In the genomic region with DNA sequence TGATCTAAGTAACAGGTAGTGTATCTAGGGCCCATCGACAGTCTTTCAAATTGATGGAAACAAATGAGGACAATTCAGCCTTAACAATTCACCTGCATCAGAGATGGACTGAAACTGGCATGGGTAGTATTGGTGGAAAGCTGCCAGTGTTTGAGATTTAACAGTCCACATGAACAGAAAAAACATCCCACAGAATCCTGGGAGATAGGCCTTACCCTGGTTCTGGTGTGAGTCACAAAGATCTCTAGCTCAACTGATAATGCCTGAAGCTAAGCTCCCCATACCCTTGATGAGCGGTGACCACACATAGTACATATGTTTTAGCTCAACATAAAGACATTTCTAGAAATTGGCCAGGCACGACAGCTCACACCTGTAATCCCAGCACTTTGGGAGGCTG, we compare ENCODE assay signal across 35 cellular contexts. TPM values are rescaled to one million over a fixed set of nuclear protein-coding genes. Genes with fewer than 3 reads are reported as not detected.
DNase-seq lines count a peak whose midpoint lies in the region; FAIRE-seq and TF ChIP-seq lines count a peak whose summit lies in the region.
"Had no signal": no experiment of that assay in that cellular context is flagged by ENCODE, and none has a peak within 500 bp of the region (broad histone marks: within the 10 kb centered on the region; RNA-seq: fewer than 3 reads in every experiment).

No MANE protein-coding gene starts in this region.

- H3K9ac ChIP-seq in trophoblast cell (ENCODE audit: low read length), result no peak overlapping the region

- no CpG with 5 or more reads among the region's 3 CpGs for WGBS in trophoblast cell (ENCODE audit: extremely low coverage, insufficient coverage, insufficient read length)

- no peak overlapping the region for H4K8ac ChIP-seq in trophoblast cell (ENCODE audit: low read depth, low read length)

- peaks cover 61 to 68% of the 10 kb centered on the region in 2 experiments for H3K36me3 ChIP-seq in HEK293 (ENCODE audit: control insufficient read depth in 2 of 2, insufficient read depth in 1 of 2, low read length in 2 of 2)
- H3K36me3 ChIP-seq in trophoblast cell (ENCODE audit: control insufficient read depth in 1 of 2, insufficient read depth in 2 of 2, low read length in 2 of 2), result peaks cover 23 to 45% of the 10 kb centered on the region in 2 experiments

- H3K4me3 Mint-ChIP-seq in glutamatergic neuron (ENCODE audit: unreplicated experiment), result no peak overlapping the region
- H3K4me3 Mint-ChIP-seq: activated CD4-positive, alpha-beta memory T cell treated with anti-CD3 and anti-CD28 coated beads for 36 hours; activated naive CD4-positive, alpha-beta T cell treated with anti-CD3 and anti-CD28 coated beads, Interleukin-2, amount 50 U/mL, for 24 hours; activated T-helper 17 cell treated with anti-CD3 and anti-CD28 coated beads, Interleukin-2, amount 50 U/mL, for 72 hours; dendritic cell treated with granulocyte-macrophage colony-stimulating factor and Interleukin-4, amounts not matched to agents 40 ng/mL and 50 ng/mL, for 4 days; endodermal cell; H9; stimulated activated naive CD8-positive, alpha-beta T cell treated with anti-CD3 and anti-CD28 coated beads, Interleukin-15, amount 100 ng/mL, for 72 hours had no signal

- H2BK12ac ChIP-seq in trophoblast cell (ENCODE audit: low read length), result no peak overlapping the region

- no peak overlapping the region for H2AK5ac ChIP-seq in trophoblast cell (ENCODE audit: low read length)

- no peak overlapping the region for H3K18ac ChIP-seq in trophoblast cell (ENCODE audit: low read length)

- no peak overlapping the region for H2BK120ac ChIP-seq in trophoblast cell (ENCODE audit: insufficient read depth, low read length, poor library complexity)

- no peak overlapping the region for H3K14ac ChIP-seq in trophoblast cell (ENCODE audit: low read length)

- no peak overlapping the region for H3K23ac ChIP-seq in trophoblast cell (ENCODE audit: low read length)

- POLR2A ChIA-PET in HEK293 (lab: Yijun Ruan, JAX), result interaction anchor here (0.9 kb wide), 2 partner anchors 17 to 64 kb away, joined by 3 to 5 read pairs; no protein-coding TSS in a partner anchor

- no peaks in the 10 kb centered on the region for H3K9me3 Mint-ChIP-seq in glutamatergic neuron (ENCODE audit: unreplicated experiment)
- H3K9me3 Mint-ChIP-seq: activated CD4-positive, alpha-beta memory T cell treated with anti-CD3 and anti-CD28 coated beads for 36 hours; activated naive CD4-positive, alpha-beta T cell treated with anti-CD3 and anti-CD28 coated beads, Interleukin-2, amount 50 U/mL, for 24 hours; activated T-helper 17 cell treated with anti-CD3 and anti-CD28 coated beads, Interleukin-2, amount 50 U/mL, for 72 hours; dendritic cell treated with granulocyte-macrophage colony-stimulating factor and Interleukin-4, amounts not matched to agents 40 ng/mL and 50 ng/mL, for 4 days; endodermal cell; stimulated activated naive CD8-positive, alpha-beta T cell treated with anti-CD3 and anti-CD28 coated beads, Interleukin-15, amount 100 ng/mL, for 72 hours had no signal

- peaks cover 5% of the 10 kb centered on the region for H3K79me2 ChIP-seq in trophoblast cell (ENCODE audit: control insufficient read depth, insufficient read depth, low read length, poor library complexity)

- no peak overlapping the region for H4K91ac ChIP-seq in trophoblast cell (ENCODE audit: low read depth, low read length)

- H3K27ac ChIP-seq in 22Rv1, result peak overlapping the region; percentile 17; the same call in 1 of the 2 replicates
- H3K27ac ChIP-seq in HEK293 (ENCODE audit: extremely low read depth, low read depth, low read length), result no peak overlapping the region
- no peak overlapping the region for H3K27ac ChIP-seq in trophoblast cell (ENCODE audit: low read depth, low read length)
- H3K27ac ChIP-seq: esophagus muscularis mucosa, gastrocnemius medialis, SK-N-MC, skin epidermis had no signal

- no peak overlapping the region for H2AFZ ChIP-seq in trophoblast cell (ENCODE audit: insufficient read depth, low read length, poor library complexity)

- TF ChIP-seq CTCF in 22Rv1 (IDR thresholded peaks at IDR 0.05) (no peak), HEK293 (tag by site-specific recombination; IDR thresholded peaks at IDR 0.05) (no peak), fibroblast of villous mesenchyme (IDR thresholded peaks at IDR 0.05; ENCODE audit: insufficient read depth, low read depth, low read length) (no peak), glutamatergic neuron (IDR thresholded peaks at IDR 0.05; ENCODE audit: partially characterized antibody, unreplicated experiment) (no peak)

- FAIRE-seq in frontal cortex (lab: Jason Lieb, UNC), result no peak
- FAIRE-seq: K562, TTC549 had no signal

- H3K4me1 Mint-ChIP-seq in glutamatergic neuron (ENCODE audit: low read depth, unreplicated experiment), result peaks cover 2% of the 10 kb centered on the region

- CTCF ChIA-PET in HEK293 (lab: Yijun Ruan, JAX), result interaction anchor here (0.5 to 1.5 kb wide), 4 partner anchors 11 to 900 kb away, joined by 3 to 5 read pairs (median 4); no protein-coding TSS in a partner anchor

- peak overlapping the region; percentile 28 for H3K4ac ChIP-seq in trophoblast cell (ENCODE audit: low read depth, low read length)

- no peaks in the 10 kb centered on the region for H3K9me3 ChIP-seq in HEK293 (ENCODE audit: control insufficient read depth, insufficient read depth, low read depth, low read length)
- no peaks in the 10 kb centered on the region for H3K9me3 ChIP-seq in trophoblast cell (ENCODE audit: insufficient read depth, low read depth, low read length)
- H3K9me3 ChIP-seq: BE2C, esophagus muscularis mucosa, gastrocnemius medialis, MG63, mucosa of descending colon had no signal

- H2BK5ac ChIP-seq in trophoblast cell (ENCODE audit: low read depth, low read length, poor library complexity), result no peak overlapping the region

- no peak overlapping the region for H4K12ac ChIP-seq in trophoblast cell (ENCODE audit: low read depth, low read length)

- H3K27ac Mint-ChIP-seq in glutamatergic neuron (ENCODE audit: unreplicated experiment), result no peak overlapping the region
- H3K27ac Mint-ChIP-seq: activated CD4-positive, alpha-beta memory T cell treated with anti-CD3 and anti-CD28 coated beads for 36 hours; activated naive CD4-positive, alpha-beta T cell treated with anti-CD3 and anti-CD28 coated beads, Interleukin-2, amount 50 U/mL, for 24 hours; activated T-helper 17 cell treated with anti-CD3 and anti-CD28 coated beads, Interleukin-2, amount 50 U/mL, for 72 hours; dendritic cell treated with granulocyte-macrophage colony-stimulating factor and Interleukin-4, amounts not matched to agents 40 ng/mL and 50 ng/mL, for 4 days; endodermal cell; H9; stimulated activated naive CD8-positive, alpha-beta T cell treated with anti-CD3 and anti-CD28 coated beads, Interleukin-15, amount 100 ng/mL, for 72 hours had no signal

- peaks cover 11% of the 10 kb centered on the region for H3K36me3 Mint-ChIP-seq in glutamatergic neuron (ENCODE audit: unreplicated experiment)

- H3K79me1 ChIP-seq in trophoblast cell (ENCODE audit: low read length), result no peaks in the 10 kb centered on the region

- no peaks in the 10 kb centered on the region; the same call in 1 of the 2 replicates for H3K4me1 ChIP-seq in HEK293 (ENCODE audit: control insufficient read depth, insufficient read depth, low read length)
- H3K4me1 ChIP-seq in trophoblast cell (ENCODE audit: control insufficient read depth in 1 of 2, insufficient read depth in 2 of 2, low read length in 2 of 2), result peaks cover 0 to 12% of the 10 kb centered on the region in 2 experiments
- H3K4me1 ChIP-seq: BE2C had no signal

- H3K4me2 ChIP-seq in trophoblast cell (ENCODE audit: low read length), result no peak overlapping the region

- H3K4me3 ChIP-seq in HEK293 (ENCODE audit: low read depth, low read length) (no peak overlapping the region), fibroblast of villous mesenchyme (ENCODE audit: low read depth, low read length) (no peak overlapping the region), trophoblast cell (ENCODE audit: low read depth, low read length) (no peak overlapping the region)
- H3K4me3 ChIP-seq: esophagus muscularis mucosa, gastrocnemius medialis, K562, lung, MG63, mucosa of descending colon, SK-N-MC, skin epidermis had no signal

- DNase-seq in fibroblast of villous mesenchyme (ENCODE audit: low read depth), result peak; percentile 72
- no peak for DNase-seq in trophoblast cell
- no peak for DNase-seq in kidney glomerular epithelial cell (lab: John Stamatoyannopoulos, UW)
- DNase-seq in glutamatergic neuron, result no peak
- DNase-seq in frontal cortex (ENCODE audit: low spot score in 2 of 2), result no peak
- DNase-seq: ACHN; activated CD4-positive, alpha-beta memory T cell treated with anti-CD3 and anti-CD28 coated beads for 36 hours; activated CD4-positive, CD25-positive, alpha-beta regulatory T cell treated with anti-CD3 and anti-CD28 coated beads, Interleukin-2, amount 50 U/mL, for 72 hours; activated CD8-positive, alpha-beta memory T cell treated with anti-CD3 and anti-CD28 coated beads, Interleukin-2, amount 50 U/mL, for 4 hours; anterior cingulate cortex; BE2C; caudate nucleus; endodermal cell; gastrocnemius medialis; GDM1; H9; islet precursor cell; MG63; mucosa of descending colon; NCI-H1417; NCI-H2081 treated with DMSO at 0.1 percent for 48 hours; NCI-H446 treated with DMSO at 0.1 percent for 48 hours; stimulated activated CD8-positive, alpha-beta memory T cell treated with anti-CD3 and anti-CD28 coated beads, Interleukin-4, amount 100 ng/mL, for 48 hours; stimulated activated naive CD8-positive, alpha-beta T cell treated with anti-CD3 and anti-CD28 coated beads, Interleukin-15, amount 100 ng/mL, for 72 hours had no signal

- H3K27me3 Mint-ChIP-seq in glutamatergic neuron (ENCODE audit: unreplicated experiment), result peaks cover 2% of the 10 kb centered on the region
- H3K27me3 Mint-ChIP-seq: activated CD4-positive, alpha-beta memory T cell treated with anti-CD3 and anti-CD28 coated beads for 36 hours; activated naive CD4-positive, alpha-beta T cell treated with anti-CD3 and anti-CD28 coated beads, Interleukin-2, amount 50 U/mL, for 24 hours; activated T-helper 17 cell treated with anti-CD3 and anti-CD28 coated beads, Interleukin-2, amount 50 U/mL, for 72 hours; dendritic cell treated with granulocyte-macrophage colony-stimulating factor and Interleukin-4, amounts not matched to agents 40 ng/mL and 50 ng/mL, for 4 days; stimulated activated naive CD8-positive, alpha-beta T cell treated with anti-CD3 and anti-CD28 coated beads, Interleukin-15, amount 100 ng/mL, for 72 hours had no signal

- no peaks in the 10 kb centered on the region for H3K27me3 ChIP-seq in trophoblast cell (ENCODE audit: insufficient read depth, low read length)
- H3K27me3 ChIP-seq: BE2C, esophagus muscularis mucosa, gastrocnemius medialis, MG63 had no signal

RNA-seq across cellular contexts. Expression of a gene that starts 21.9 kb away (rescaled TPM):
- 99.5 and 149 TPM in 2 replicates for total RNA-seq in fibroblast of villous mesenchyme
- polyA plus RNA-seq in trophoblast cell (2013), result 43.6 and 43.9 TPM in 2 replicates
- total RNA-seq in glutamatergic neuron (ENCODE audit: unreplicated experiment), result 46.4 TPM
- 164 TPM for total RNA-seq in frontal cortex

RNA-seq across cellular contexts. Expression of a gene that starts 34.1 kb away (rescaled TPM):
- total RNA-seq in fibroblast of villous mesenchyme, result 458 and 562 TPM in 2 replicates
- 619 and 645 TPM in 2 replicates for polyA plus RNA-seq in trophoblast cell (2013)
- 1,106 TPM for total RNA-seq in glutamatergic neuron (ENCODE audit: unreplicated experiment)
- total RNA-seq in frontal cortex, result 597 TPM

RNA-seq across cellular contexts. Expression of a gene that starts 58.3 kb away (rescaled TPM):
- total RNA-seq in fibroblast of villous mesenchyme (227 and 267 TPM in 2 replicates), glutamatergic neuron (ENCODE audit: unreplicated experiment) (58.5 TPM), frontal cortex (9.0 TPM)
- 83.3 and 84.7 TPM in 2 replicates for polyA plus RNA-seq in trophoblast cell (2013)
